8 cellular contexts compared by ENCODE assay signal in the genomic region with DNA sequence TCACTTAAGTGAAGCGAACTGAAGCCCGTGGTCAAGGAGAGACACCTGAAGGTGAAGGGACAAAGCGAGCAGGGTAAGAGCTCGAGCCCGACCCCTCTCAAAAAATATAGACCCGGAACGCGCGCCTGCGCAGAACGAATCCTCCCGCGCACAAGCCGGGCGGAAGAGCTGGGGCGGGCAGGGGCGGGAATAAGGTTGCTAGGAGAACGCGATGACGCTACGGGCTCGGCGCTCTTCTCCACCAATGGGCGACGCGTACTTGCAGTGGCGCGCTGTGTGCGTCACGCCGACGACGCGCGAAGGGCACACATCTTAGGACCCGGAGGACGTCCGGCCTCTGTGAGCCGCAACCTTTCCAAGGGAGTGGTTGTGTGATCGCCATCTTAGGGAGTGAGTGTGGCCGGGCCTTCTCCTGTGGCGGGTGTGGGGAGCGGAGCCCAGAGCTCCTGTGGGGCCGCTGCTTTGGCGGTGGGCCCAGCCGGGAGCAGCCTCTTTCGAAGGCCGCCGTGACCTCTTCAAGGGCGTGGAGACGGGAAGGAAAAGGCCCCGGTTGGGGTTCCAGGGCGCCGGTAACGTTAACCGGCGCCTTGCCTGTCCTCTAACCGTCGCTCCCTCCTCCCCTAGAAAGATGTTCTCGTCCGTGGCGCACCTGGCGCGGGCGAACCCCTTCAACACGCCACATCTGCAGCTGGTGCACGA. TPM values are rescaled to one million over a fixed set of nuclear protein-coding genes. Genes with fewer than 3 reads are reported as not detected.
DNase-seq lines count a peak whose midpoint lies in the region; ATAC-seq and TF ChIP-seq lines count a peak whose summit lies in the region.

Gene SLC25A3 (plus strand): TSS at position 336 of the 699 bp plus-strand sequence. CDS start 293 bp downstream, at position 629.

- H3K4me3 Mint-ChIP-seq in T-helper 1 cell treated with Interleukin-12 subunit alpha and Interleukin-12 subunit beta and Interleukin-4 antibody, amounts not matched to agents 30 μg/mL and 1 μg/mL, for 36 hours, result peak within 1 kb of the TSS; percentile 98
- H3K4me3 Mint-ChIP-seq in progenitor cell of endocrine pancreas (ENCODE audit: low read depth), result peak within 1 kb of the TSS; percentile 96

- TF ChIP-seq CTCF in GM13977 (IDR thresholded peaks at IDR 0.05; ENCODE audit: extremely low read depth, insufficient read depth, missing control alignments) (peak; percentile 13), progenitor cell of endocrine pancreas (IDR thresholded peaks at IDR 0.05; ENCODE audit: unreplicated experiment) (no peak)

- ATAC-seq in HG02884 (IDR thresholded peaks at IDR 0.05; ENCODE audit: unreplicated experiment), result peak; percentile 99
- peak; percentile 99 for ATAC-seq in left cardiac atrium

- H3K27ac Mint-ChIP-seq in T-helper 1 cell treated with Interleukin-12 subunit alpha and Interleukin-12 subunit beta and Interleukin-4 antibody, amounts not matched to agents 30 μg/mL and 1 μg/mL, for 36 hours, result peak within 1 kb of the TSS; percentile 94
- H3K27ac Mint-ChIP-seq in progenitor cell of endocrine pancreas, result peak within 1 kb of the TSS; percentile 100

- H3K9me3 Mint-ChIP-seq in T-helper 1 cell treated with Interleukin-12 subunit alpha and Interleukin-12 subunit beta and Interleukin-4 antibody, amounts not matched to agents 30 μg/mL and 1 μg/mL, for 36 hours, result no peaks in the 10 kb centered on the region
- no peaks in the 10 kb centered on the region for H3K9me3 Mint-ChIP-seq in progenitor cell of endocrine pancreas (ENCODE audit: low read depth)

- intact Hi-C loops in left cardiac atrium (cut with DNase I), result loop anchor here in 1 of 2 donors (5.0 kb wide), 1 partner anchor 49 kb away; the partner anchor contains the start of gene IKBIP

- peaks cover 26% of the 10 kb centered on the region for H3K4me1 Mint-ChIP-seq in T-helper 1 cell treated with Interleukin-12 subunit alpha and Interleukin-12 subunit beta and Interleukin-4 antibody, amounts not matched to agents 30 μg/mL and 1 μg/mL, for 36 hours (ENCODE audit: low read depth)
- H3K4me1 Mint-ChIP-seq in progenitor cell of endocrine pancreas (ENCODE audit: low read depth), result peaks cover 18% of the 10 kb centered on the region

- in situ Hi-C loops in GM13977 (cut with MboI; ENCODE audit: low pct_unique_long_range_greater_than_20kb, low sequenced_read_pairs, unreplicated experiment), result no loop called here

- H3K27me3 Mint-ChIP-seq in T-helper 1 cell treated with Interleukin-12 subunit alpha and Interleukin-12 subunit beta and Interleukin-4 antibody, amounts not matched to agents 30 μg/mL and 1 μg/mL, for 36 hours (ENCODE audit: low read depth), result no peaks in the 10 kb centered on the region
- H3K27me3 Mint-ChIP-seq in progenitor cell of endocrine pancreas, result no peaks in the 10 kb centered on the region

- DNase-seq in GM13977 (ENCODE audit: low spot score) (peak; percentile 96), NCI-H1694 (lab: John Stamatoyannopoulos, UW) (peak; percentile 95), amniotic stem cell (lab: John Stamatoyannopoulos, UW) (peak; percentile 93), left cardiac atrium (peak; percentile 98), progenitor cell of endocrine pancreas (ENCODE audit: low spot score, unreplicated experiment) (peak; percentile 89), ureter (ENCODE audit: low spot score) (peak; percentile 97)

- H3K36me3 Mint-ChIP-seq in T-helper 1 cell treated with Interleukin-12 subunit alpha and Interleukin-12 subunit beta and Interleukin-4 antibody, amounts not matched to agents 30 μg/mL and 1 μg/mL, for 36 hours (ENCODE audit: low read depth), result peaks cover 17% of the 10 kb centered on the region
- H3K36me3 Mint-ChIP-seq in progenitor cell of endocrine pancreas (ENCODE audit: insufficient read depth), result peaks cover 10% of the 10 kb centered on the region

RNA-seq across cellular contexts. Expression of gene SLC25A3, which starts in this region (rescaled TPM):
- total RNA-seq in left cardiac atrium (1,000 to 10,000 TPM in 1 of 2 donors, 100 to 1,000 TPM in 1; 988 to 1,201 TPM), progenitor cell of endocrine pancreas (530 and 561 TPM in 2 replicates), ureter (378 TPM)

Comparison
In these comparisons a context has a peak if more than half of its experiments do, and no peak if none do; other contexts are left out.
1. Peak in every context shown above with its lines: DNase-seq and ATAC-seq.